Comparison of ENCODE assay signal across 21 cellular contexts in the genomic region with DNA sequence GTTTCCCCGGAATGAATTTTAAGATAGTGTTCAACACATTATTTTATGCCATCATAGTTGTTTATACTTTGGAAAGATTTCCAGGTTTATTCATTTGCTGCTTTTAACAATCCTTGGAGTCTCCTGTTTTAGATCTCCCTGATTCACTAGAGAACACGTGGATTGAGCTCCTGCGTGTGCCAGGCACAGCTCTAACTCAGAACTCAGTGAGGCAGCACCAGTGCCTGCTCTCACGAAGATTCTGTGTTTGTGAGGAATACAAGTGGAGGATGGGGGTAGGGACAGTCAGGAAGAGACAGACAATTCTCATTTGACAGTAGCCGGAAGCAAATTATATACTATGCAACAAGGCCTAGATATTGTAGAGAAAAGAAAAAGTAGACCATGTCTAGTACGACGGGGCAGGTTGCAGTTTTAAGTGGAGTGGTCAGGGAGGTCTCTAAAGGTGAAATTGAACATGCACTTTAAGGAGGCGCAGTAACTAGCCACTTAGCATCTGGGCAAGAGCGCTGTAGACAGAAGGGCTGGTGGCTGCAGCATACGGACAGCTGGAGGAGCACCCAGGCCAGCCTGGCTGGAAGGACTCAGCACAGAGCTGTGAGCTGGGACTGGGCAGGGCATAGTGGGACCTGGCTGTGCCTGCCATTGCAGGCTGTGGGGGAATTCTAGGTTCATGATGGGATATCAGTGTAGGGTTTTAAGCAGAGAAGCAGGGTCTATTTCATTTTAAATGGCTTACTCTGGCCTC. TPM values are rescaled to one million over a fixed set of nuclear protein-coding genes. Genes with fewer than 3 reads are reported as not detected.
DNase-seq lines count a peak whose midpoint lies in the region; ATAC-seq and TF ChIP-seq lines count a peak whose summit lies in the region.
"Had no signal": no experiment of that assay in that cellular context is flagged by ENCODE, and none has a peak within 500 bp of the region (broad histone marks: within the 10 kb centered on the region; RNA-seq: fewer than 3 reads in every experiment).

No MANE protein-coding gene starts in this region.

- ATAC-seq in GM23338 (no peak), GM19397 (IDR thresholded peaks at IDR 0.05; ENCODE audit: unreplicated experiment) (no peak), GM18519 (IDR thresholded peaks at IDR 0.05; ENCODE audit: low FRiP score, unreplicated experiment) (no peak), GM18505 (IDR thresholded peaks at IDR 0.05; ENCODE audit: unreplicated experiment) (no peak)
- ATAC-seq: body of pancreas had no signal

- H2AFZ ChIP-seq in GM23338 = no peak overlapping the region

- H3K27ac Mint-ChIP-seq in GM23338 = no peak overlapping the region
- H3K27ac Mint-ChIP-seq: activated CD4-positive, alpha-beta memory T cell treated with anti-CD3 and anti-CD28 coated beads, Interleukin-2, amount 10 ng/mL, durations not matched to agents 7 days and 5 days; naive B cell had no signal

- H3F3A ChIP-seq in GM23338 (replicated peaks; ENCODE audit: low read depth) = no peaks in the 10 kb centered on the region

- H3K9me3 Mint-ChIP-seq in GM23338 = no peaks in the 10 kb centered on the region; the same call in 1 of the 3 replicates
- H3K9me3 Mint-ChIP-seq: activated CD4-positive, alpha-beta memory T cell treated with anti-CD3 and anti-CD28 coated beads, Interleukin-2, amount 10 ng/mL, durations not matched to agents 7 days and 5 days; naive B cell had no signal

- WGBS in esophagus muscularis mucosa = 92% methylated on average over 10 of the region's 10 CpGs
- 92% methylated on average over 10 of the region's 10 CpGs for WGBS in prostate gland

- H3K27me3 ChIP-seq in GM23338 (ENCODE audit: insufficient read depth) (no peaks in the 10 kb centered on the region), esophagus muscularis mucosa (no peaks in the 10 kb centered on the region), prostate gland (replicated peaks; ENCODE audit: insufficient read depth) (no peaks in the 10 kb centered on the region)
- H3K27me3 ChIP-seq: body of pancreas, transverse colon had no signal

- H3K9me3 ChIP-seq in esophagus muscularis mucosa = no peaks in the 10 kb centered on the region
- H3K9me3 ChIP-seq in prostate gland = no peaks in the 10 kb centered on the region
- H3K9me3 ChIP-seq: body of pancreas, HAP-1, transverse colon had no signal

- H3K4me3 Mint-ChIP-seq in GM23338 = no peak overlapping the region
- H3K4me3 Mint-ChIP-seq: activated CD4-positive, alpha-beta memory T cell treated with anti-CD3 and anti-CD28 coated beads, Interleukin-2, amount 10 ng/mL, durations not matched to agents 7 days and 5 days; naive B cell had no signal

- peaks cover 8% of the 10 kb centered on the region for H3K27me3 Mint-ChIP-seq in GM23338 (ENCODE audit: insufficient read depth, low read depth, poor library complexity)
- H3K27me3 Mint-ChIP-seq: activated CD4-positive, alpha-beta memory T cell treated with anti-CD3 and anti-CD28 coated beads, Interleukin-2, amount 10 ng/mL, durations not matched to agents 7 days and 5 days had no signal

- no peaks in the 10 kb centered on the region for H4K20me1 ChIP-seq in GM23338 (replicated peaks; ENCODE audit: insufficient read depth)

- TF ChIP-seq CTCF in GM23338 (conservative IDR thresholded peaks at IDR 0.05; ENCODE audit: low read depth in 2 of 2) = no peak
- no peak for TF ChIP-seq CTCF in esophagus muscularis mucosa (IDR thresholded peaks at IDR 0.05)
- TF ChIP-seq CTCF in prostate gland (IDR thresholded peaks at IDR 0.05) = no peak

- H3K4me1 ChIP-seq in GM23338 (ENCODE audit: insufficient read depth) (peaks cover 34% of the 10 kb centered on the region), esophagus muscularis mucosa (peaks cover 0 to 14% (median 10%) of the 10 kb centered on the region in 4 donors), prostate gland (replicated peaks) (no peaks in the 10 kb centered on the region)
- H3K4me1 ChIP-seq: HAP-1 had no signal

- H3K36me3 Mint-ChIP-seq in GM23338 (ENCODE audit: low read depth) = peaks cover 23% of the 10 kb centered on the region

- H3K4me3 ChIP-seq in GM23338 (no peak overlapping the region), esophagus muscularis mucosa (no peak overlapping the region), prostate gland (no peak overlapping the region)
- H3K4me3 ChIP-seq: body of pancreas, HAP-1, transverse colon had no signal

- H3K79me2 ChIP-seq in GM23338 (replicated peaks; ENCODE audit: insufficient read depth) = no peaks in the 10 kb centered on the region

- H3K36me3 ChIP-seq in GM23338 (ENCODE audit: insufficient read depth) = no peaks in the 10 kb centered on the region
- H3K36me3 ChIP-seq in esophagus muscularis mucosa = peaks cover 0 to 30% (median 11%) of the 10 kb centered on the region in 4 donors
- no peaks in the 10 kb centered on the region for H3K36me3 ChIP-seq in prostate gland
- H3K36me3 ChIP-seq: HAP-1, transverse colon had no signal

- intact Hi-C loops in esophagus muscularis mucosa (cut with DNase I) = no loop called here
- intact Hi-C loops in prostate gland (cut with DNase I) = no loop called here

- TF ChIP-seq EP300 in esophagus muscularis mucosa (IDR thresholded peaks at IDR 0.05) = no peak

- peak overlapping the region; percentile 36; the same call in 1 of the 2 replicates for H3K4me2 ChIP-seq in GM23338

- no peak for TF ChIP-seq POLR2A in esophagus muscularis mucosa (IDR thresholded peaks at IDR 0.05; ENCODE audit: low read depth)
- TF ChIP-seq POLR2A in prostate gland (IDR thresholded peaks at IDR 0.05) = no peak
- TF ChIP-seq POLR2A in GM18505 (IDR thresholded peaks at IDR 0.05; ENCODE audit: borderline replicate concordance, extremely low read depth, insufficient read depth, insufficient read length) = no peak

- H3K27ac ChIP-seq in GM23338 (ENCODE audit: low read depth) (no peak overlapping the region), esophagus muscularis mucosa (replicated peaks in 1 of 4) (no peak overlapping the region), prostate gland (no peak overlapping the region)
- H3K27ac ChIP-seq: transverse colon had no signal

- H3K9me2 ChIP-seq in GM23338 (ENCODE audit: insufficient read depth) = no peaks in the 10 kb centered on the region

- H3K4me1 Mint-ChIP-seq in GM23338 = peaks cover 34% of the 10 kb centered on the region

- DNase-seq in GM23338 (ENCODE audit: low spot score) (no peak), amniotic epithelial cell (ENCODE audit: low read depth) (peak; percentile 43), esophagus muscularis mucosa (ENCODE audit: extremely low spot score) (peak; percentile 72), prostate gland (ENCODE audit: low spot score) (peak; percentile 2)
- DNase-seq: activated CD4-positive, alpha-beta memory T cell treated with anti-CD3 and anti-CD28 coated beads, Interleukin-2, amount 10 ng/mL, durations not matched to agents 7 days and 5 days; activated effector memory CD4-positive, alpha-beta T cell treated with Interleukin-2 at 50 U/mL for 16 hours; naive B cell; NCI-H1092 treated with DMSO at 0.1 percent for 48 hours; NCI-H187 treated with DMSO at 0.1 percent for 48 hours; NCI-H526 treated with DMSO at 0.1 percent for 48 hours; retina; SHP77; small intestine; stimulated activated CD8-positive, alpha-beta memory T cell treated with anti-CD3 and anti-CD28 coated beads, Interleukin-4, amount 100 ng/mL, for 48 hours; T1000; transverse colon had no signal

TF ChIP-seq in GM23338, 12 proteins besides CTCF, POLR2A, EP300 and RAD21 (continues in another document):
- TF ChIP-seq STAT1 (IDR thresholded peaks at IDR 0.05; ENCODE audit: unreplicated experiment) = no peak
- TF ChIP-seq, protein P1, sequence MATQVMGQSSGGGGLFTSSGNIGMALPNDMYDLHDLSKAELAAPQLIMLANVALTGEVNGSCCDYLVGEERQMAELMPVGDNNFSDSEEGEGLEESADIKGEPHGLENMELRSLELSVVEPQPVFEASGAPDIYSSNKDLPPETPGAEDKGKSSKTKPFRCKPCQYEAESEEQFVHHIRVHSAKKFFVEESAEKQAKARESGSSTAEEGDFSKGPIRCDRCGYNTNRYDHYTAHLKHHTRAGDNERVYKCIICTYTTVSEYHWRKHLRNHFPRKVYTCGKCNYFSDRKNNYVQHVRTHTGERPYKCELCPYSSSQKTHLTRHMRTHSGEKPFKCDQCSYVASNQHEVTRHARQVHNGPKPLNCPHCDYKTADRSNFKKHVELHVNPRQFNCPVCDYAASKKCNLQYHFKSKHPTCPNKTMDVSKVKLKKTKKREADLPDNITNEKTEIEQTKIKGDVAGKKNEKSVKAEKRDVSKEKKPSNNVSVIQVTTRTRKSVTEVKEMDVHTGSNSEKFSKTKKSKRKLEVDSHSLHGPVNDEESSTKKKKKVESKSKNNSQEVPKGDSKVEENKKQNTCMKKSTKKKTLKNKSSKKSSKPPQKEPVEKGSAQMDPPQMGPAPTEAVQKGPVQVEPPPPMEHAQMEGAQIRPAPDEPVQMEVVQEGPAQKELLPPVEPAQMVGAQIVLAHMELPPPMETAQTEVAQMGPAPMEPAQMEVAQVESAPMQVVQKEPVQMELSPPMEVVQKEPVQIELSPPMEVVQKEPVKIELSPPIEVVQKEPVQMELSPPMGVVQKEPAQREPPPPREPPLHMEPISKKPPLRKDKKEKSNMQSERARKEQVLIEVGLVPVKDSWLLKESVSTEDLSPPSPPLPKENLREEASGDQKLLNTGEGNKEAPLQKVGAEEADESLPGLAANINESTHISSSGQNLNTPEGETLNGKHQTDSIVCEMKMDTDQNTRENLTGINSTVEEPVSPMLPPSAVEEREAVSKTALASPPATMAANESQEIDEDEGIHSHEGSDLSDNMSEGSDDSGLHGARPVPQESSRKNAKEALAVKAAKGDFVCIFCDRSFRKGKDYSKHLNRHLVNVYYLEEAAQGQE (IDR thresholded peaks at IDR 0.05; ENCODE audit: unreplicated experiment) = no peak
- no peak for TF ChIP-seq NANOG (IDR thresholded peaks at IDR 0.05; ENCODE audit: borderline replicate concordance)

RNA-seq across cellular contexts. Expression of a gene that starts 24.3 kb away (rescaled TPM):
- 12.5 and 14.7 TPM in 2 replicates for total RNA-seq in GM23338 (2014; rRNA removed; shearing (Covaris generic))
- polyA plus RNA-seq in GM23338 (2016; fragmentation: Nextera tagmentation; extraction: Ambion mirVana) = 2.8 and 2.9 TPM in 2 replicates
- total RNA-seq in esophagus muscularis mucosa (10 to 100 TPM in 1 of 4 donors, 1 to 10 TPM in 3; 5.4 to 10.8 (median 8.8) TPM), prostate gland (10 to 100 TPM in 1 of 2 donors, 1 to 10 TPM in 1; 9.1 to 27.9 TPM)
